ENCODE assay signal across 8 cellular contexts in the genomic region with DNA sequence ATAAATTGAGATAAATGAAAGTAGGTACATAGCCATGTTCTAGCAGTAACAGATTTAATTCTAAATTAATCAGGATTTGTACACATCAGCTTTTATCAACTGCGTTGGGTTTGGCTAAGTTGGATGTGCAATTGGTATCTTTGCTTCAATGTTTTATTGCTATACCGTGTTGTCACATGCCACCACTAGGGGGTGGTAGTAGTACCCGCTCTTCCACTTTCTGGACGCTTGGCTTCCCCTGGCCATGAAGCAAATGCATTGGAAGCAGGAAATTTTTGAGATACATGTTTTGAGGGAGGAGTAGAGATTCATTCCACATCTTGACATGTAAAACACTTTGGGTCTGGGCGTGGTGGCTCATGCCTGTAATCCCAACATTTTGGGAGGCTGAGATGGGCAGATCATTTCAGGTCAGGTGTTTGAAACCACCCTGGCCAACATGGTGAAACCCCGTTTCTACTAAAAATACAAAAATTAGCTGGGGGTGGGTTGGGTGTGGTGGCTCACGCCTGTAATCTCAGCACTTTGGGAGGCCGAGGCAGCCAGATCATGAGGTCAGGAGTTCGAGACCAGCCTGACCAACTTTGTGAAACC. TPM values are rescaled to one million over a fixed set of nuclear protein-coding genes. Genes with fewer than 3 reads are reported as not detected.
DNase-seq lines count a peak whose midpoint lies in the region; ATAC-seq, FAIRE-seq and TF ChIP-seq lines count a peak whose summit lies in the region.

No MANE protein-coding gene starts in this region.

- in situ Hi-C loops in GM12878 (cut with MboI) = loop anchor here (5.0 kb wide), 1 partner anchor 391 kb away; no protein-coding TSS in a partner anchor

- H3K27ac ChIP-seq in GM12878 (ENCODE audit: control insufficient read depth, insufficient read depth) = no peak overlapping the region

- WGBS in GM12878 (ENCODE audit: insufficient coverage, insufficient replicate concordance, low lambda C conversion rate, missing lambda C conversion rate) = 13% methylated on average over 9 of the region's 9 CpGs

- CTCF ChIA-PET in GM10248 (lab: Yijun Ruan, JAX) = interaction anchor here (0.7 to 6.4 kb wide), 11 partner anchors 9 to 409 kb away, joined by 3 to 39 read pairs (median 3); no protein-coding TSS in a partner anchor
- CTCF ChIA-PET in GM12878 (lab: Yijun Ruan, JAX) = interaction anchor here (0.8 to 5.0 kb wide), 20 partner anchors 12 to 428 kb away, joined by 3 to 59 read pairs (median 4); no protein-coding TSS in a partner anchor

- DNase-seq in GM10248 (ENCODE audit: extremely low spot score) (peak; percentile 67), M059J (ENCODE audit: low read depth) (peak; percentile 70), SKM-1 treated with dmso at 0.1 percent for 144 hours (lab: John Stamatoyannopoulos, UW; ENCODE audit: unreplicated experiment) (peak; percentile 59), GM12878 (ENCODE audit: low read depth, low spot score) (no peak), iPS DF 4.7 (ENCODE audit: extremely low read depth, low spot score) (peak; percentile 49), DMS153 treated with DMSO at 0.1 percent for 48 hours (lab: John Stamatoyannopoulos, UW; ENCODE audit: unreplicated experiment) (no peak)
- DNase-seq in stimulated activated CD4-positive, alpha-beta T cell treated with anti-CD3 and anti-CD28 coated beads, Interleukin-12 subunit alpha, Interleukin-12 subunit beta, amount 100 ng/mL, for 4 hours = peak; percentile 13

- ATAC-seq in GM12878 (peak; percentile 91), GM21825 (IDR thresholded peaks at IDR 0.05; ENCODE audit: unreplicated experiment) (no peak)

- no peak for TF ChIP-seq POLR2A in GM12878 (IDR thresholded peaks at IDR 0.05; ENCODE audit: low read depth, low read length)

- H4K20me1 ChIP-seq in GM12878 (ENCODE audit: control insufficient read depth, insufficient read depth) = no peaks in the 10 kb centered on the region

- no peak overlapping the region for H2AFZ ChIP-seq in GM12878 (ENCODE audit: control insufficient read depth, low read depth, low read length)

- SMC1A ChIA-PET in GM12878 (lab: Charles Lee; ENCODE audit: uncharacterized antibody, unreplicated experiment) = interaction anchor here (0.8 to 4.0 kb wide), 14 partner anchors 12 to 419 kb away, joined by 3 to 34 read pairs (median 4); no protein-coding TSS in a partner anchor

- TF ChIP-seq EP300 in GM12878 (IDR thresholded peaks at IDR 0.05; ENCODE audit: borderline replicate concordance in 1 of 2, control insufficient read depth in 1 of 2, low read depth in 2 of 2, low read length in 2 of 2) = no peak

- H3K4me1 ChIP-seq in GM12878 (ENCODE audit: control insufficient read depth, insufficient read depth, low read length) = no peaks in the 10 kb centered on the region

- FAIRE-seq in GM12878 (lab: Jason Lieb, UNC) = peak; percentile 75

- H3K4me2 ChIP-seq in GM12878 (ENCODE audit: control insufficient read depth, insufficient read depth) = no peak overlapping the region

- BruUV-seq in GM12878 (replicated peaks; lab: Mats Ljungman, UMichigan) = no TSS peak

- intact Hi-C loops in GM12878 (cut with micrococcal nuclease; ENCODE audit: unreplicated experiment) = loop anchor here (2.0 to 5.0 kb wide), 2 partner anchors 397 to 416 kb away; no protein-coding TSS in a partner anchor

- H3K27me3 ChIP-seq in GM12878 (replicated peaks in 1 of 2; ENCODE audit: control insufficient read depth in 2 of 2, insufficient read depth in 2 of 2, low read length in 1 of 2) = no peaks in the 10 kb centered on the region

- no peaks in the 10 kb centered on the region for H3K9me3 ChIP-seq in GM12878 (replicated peaks; ENCODE audit: control insufficient read depth, insufficient read depth, low read length)

- peak; percentile 81 for TF ChIP-seq RAD21 in GM12878 (IDR thresholded peaks at IDR 0.05; ENCODE audit: insufficient read depth, low read depth, low read length)

- no peak overlapping the region for H3K4me3 ChIP-seq in GM12878

- H3K36me3 ChIP-seq in GM12878 (ENCODE audit: control insufficient read depth in 2 of 2, insufficient read depth in 2 of 2, low read length in 1 of 2) = no peaks in the 10 kb centered on the region

- POLR2A ChIA-PET in GM10248 (lab: Yijun Ruan, JAX) = no interaction called here
- POLR2A ChIA-PET in GM12878 (lab: Charles Lee) = no interaction called here

- H3K9ac ChIP-seq in GM12878 (ENCODE audit: control insufficient read depth, insufficient read depth, low read length) = no peak overlapping the region

- peak; percentile 60 for TF ChIP-seq CTCF in GM10248 (IDR thresholded peaks at IDR 0.05; ENCODE audit: control extremely low read depth, extremely low read depth, low read depth, missing control alignments)
- peak; percentile 78 to 86 (median 81) for TF ChIP-seq CTCF in GM12878 (IDR thresholded peaks at IDR 0.05 in 2 of 3, conservative IDR thresholded peaks at IDR 0.05 in 1 of 3; ENCODE audit: control insufficient read depth in 2 of 3, extremely low read depth in 1 of 3, insufficient read depth in 1 of 3, low read depth in 3 of 3, low read length in 3 of 3)

- H3K79me2 ChIP-seq in GM12878 (ENCODE audit: control insufficient read depth, insufficient read depth, low read length) = no peaks in the 10 kb centered on the region

- RAD21 ChIA-PET in GM12878 (lab: Charles Lee; ENCODE audit: unreplicated experiment) = interaction anchor here (0.7 to 2.2 kb wide), 11 partner anchors 24 to 397 kb away, joined by 3 to 11 read pairs (median 3); no protein-coding TSS in a partner anchor

TF ChIP-seq in GM12878, 131 proteins besides CTCF, POLR2A, EP300 and RAD21:
- TF ChIP-seq YY1 (IDR thresholded peaks at IDR 0.05; ENCODE audit: low read depth, low read length) = 0 out of 2 replicates have a peak, but pooled peaks have one; percentile 26
- TF ChIP-seq MEF2B (IDR thresholded peaks at IDR 0.05; ENCODE audit: partially characterized antibody, poor library complexity, severe bottlenecking) = no peak
- TF ChIP-seq SMC3 (IDR thresholded peaks at IDR 0.05; ENCODE audit: borderline replicate concordance, low read length) = peak; percentile 74
- no peak for TF ChIP-seq ZZZ3 (IDR thresholded peaks at IDR 0.05; ENCODE audit: control insufficient read depth, insufficient read length, low read depth)
- no peak for TF ChIP-seq CHD2 (IDR thresholded peaks at IDR 0.05; ENCODE audit: borderline replicate concordance, low read depth, low read length)
- TF ChIP-seq SIN3A (IDR thresholded peaks at IDR 0.05; ENCODE audit: low read depth, low read length) = no peak
- TF ChIP-seq IRF4 (IDR thresholded peaks at IDR 0.05; ENCODE audit: low read depth, low read length) = 0 out of 2 replicates have a peak, but pooled peaks have one; percentile 20
- TF ChIP-seq, protein P1, sequence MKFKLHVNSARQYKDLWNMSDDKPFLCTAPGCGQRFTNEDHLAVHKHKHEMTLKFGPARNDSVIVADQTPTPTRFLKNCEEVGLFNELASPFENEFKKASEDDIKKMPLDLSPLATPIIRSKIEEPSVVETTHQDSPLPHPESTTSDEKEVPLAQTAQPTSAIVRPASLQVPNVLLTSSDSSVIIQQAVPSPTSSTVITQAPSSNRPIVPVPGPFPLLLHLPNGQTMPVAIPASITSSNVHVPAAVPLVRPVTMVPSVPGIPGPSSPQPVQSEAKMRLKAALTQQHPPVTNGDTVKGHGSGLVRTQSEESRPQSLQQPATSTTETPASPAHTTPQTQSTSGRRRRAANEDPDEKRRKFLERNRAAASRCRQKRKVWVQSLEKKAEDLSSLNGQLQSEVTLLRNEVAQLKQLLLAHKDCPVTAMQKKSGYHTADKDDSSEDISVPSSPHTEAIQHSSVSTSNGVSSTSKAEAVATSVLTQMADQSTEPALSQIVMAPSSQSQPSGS (IDR thresholded peaks at IDR 0.05; ENCODE audit: low read length) = no peak
- no peak for TF ChIP-seq TARDBP (IDR thresholded peaks at IDR 0.05; ENCODE audit: borderline replicate concordance)
- TF ChIP-seq RB1 (IDR thresholded peaks at IDR 0.05; ENCODE audit: borderline replicate concordance) = 0 out of 2 replicates have a peak, but pooled peaks have one; percentile 63
- TF ChIP-seq, protein P2, sequence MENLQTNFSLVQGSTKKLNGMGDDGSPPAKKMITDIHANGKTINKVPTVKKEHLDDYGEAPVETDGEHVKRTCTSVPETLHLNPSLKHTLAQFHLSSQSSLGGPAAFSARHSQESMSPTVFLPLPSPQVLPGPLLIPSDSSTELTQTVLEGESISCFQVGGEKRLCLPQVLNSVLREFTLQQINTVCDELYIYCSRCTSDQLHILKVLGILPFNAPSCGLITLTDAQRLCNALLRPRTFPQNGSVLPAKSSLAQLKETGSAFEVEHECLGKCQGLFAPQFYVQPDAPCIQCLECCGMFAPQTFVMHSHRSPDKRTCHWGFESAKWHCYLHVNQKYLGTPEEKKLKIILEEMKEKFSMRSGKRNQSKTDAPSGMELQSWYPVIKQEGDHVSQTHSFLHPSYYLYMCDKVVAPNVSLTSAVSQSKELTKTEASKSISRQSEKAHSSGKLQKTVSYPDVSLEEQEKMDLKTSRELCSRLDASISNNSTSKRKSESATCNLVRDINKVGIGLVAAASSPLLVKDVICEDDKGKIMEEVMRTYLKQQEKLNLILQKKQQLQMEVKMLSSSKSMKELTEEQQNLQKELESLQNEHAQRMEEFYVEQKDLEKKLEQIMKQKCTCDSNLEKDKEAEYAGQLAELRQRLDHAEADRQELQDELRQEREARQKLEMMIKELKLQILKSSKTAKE (IDR thresholded peaks at IDR 0.05; ENCODE audit: low read depth, poor library complexity, severe bottlenecking) = no peak

RNA-seq across cellular contexts. Expression of a gene that starts 58.6 kb away (rescaled TPM):
- 28.0 and 55.4 TPM in 2 replicates for total RNA-seq in M059J (2014; rRNA removed; shearing (Covaris generic))
- 0.95 and 1.0 TPM in 2 replicates for total RNA-seq in GM12878 (2013; cell fraction: nucleolus; rRNA removed)
- total RNA-seq in GM12878 (2014; rRNA removed) (3.2 and 3.4 TPM in 2 replicates), GM12878 (2014; rRNA removed; fragmentation: Illumina TruSeq; extraction: Trizol) (2.6 and 2.9 TPM in 2 replicates), GM12878 (2021) (5.7 and 5.8 TPM in 2 replicates)
- polyA plus RNA-seq in GM12878 (2011; ENCODE audit: low read depth) = 1.9 TPM
- polyA plus RNA-seq in GM12878 (2011; rRNA removed) (0.20 and 0.41 TPM in 2 replicates), GM12878 (2014; fragmentation: Illumina TruSeq; extraction: Trizol) (2.9 and 3.6 TPM in 2 replicates), GM12878 (2014; fragmentation: Nextera tagmentation; extraction: Ambion mirVana) (1 to 10 TPM; 4.4 to 6.1 TPM), GM12878 (2014; rRNA removed) (2.9 and 3.1 TPM in 2 replicates), GM12878 (2016; fragmentation: Nextera tagmentation; extraction: Ambion mirVana) (10 to 100 TPM in 1 of 2 experiments, 1 to 10 TPM in 1; 8.9 to 10.4 TPM)
- 0.15 and 0.33 TPM in 2 replicates for polyA plus RNA-seq in GM12878 (2011; cell fraction: cytosol; rRNA removed)
- 0.26 and 0.31 TPM in 2 replicates for polyA plus RNA-seq in GM12878 (2011; cell fraction: nucleus; rRNA removed)
- 0.80 and 0.93 TPM in 2 replicates for polyA plus RNA-seq in GM12878 (2012)
- polyA minus RNA-seq in GM12878 (2011; rRNA and poly(A)+ RNA removed) = 0.41 and 0.51 TPM in 2 replicates
- 0.53 and 0.83 TPM in 2 replicates for polyA minus RNA-seq in GM12878 (2011; cell fraction: cytosol; rRNA and poly(A)+ RNA removed)
- 0.12 and 0.29 TPM in 2 replicates for polyA minus RNA-seq in GM12878 (2011; cell fraction: nucleus; rRNA and poly(A)+ RNA removed)

Comparison
In these comparisons a context has a peak if more than half of its experiments do, and no peak if none do; other contexts are left out.
1. DNase-seq: peak in GM10248 (single experiment), M059J (single experiment), SKM-1 treated with dmso at 0.1 percent for 144 hours (single experiment), iPS DF 4.7 (single experiment) and stimulated activated CD4-positive, alpha-beta T cell treated with anti-CD3 and anti-CD28 coated beads, Interleukin-12 subunit alpha, Interleukin-12 subunit beta, amount 100 ng/mL, for 4 hours (single experiment); none in GM12878 (single experiment) and DMS153 treated with DMSO at 0.1 percent for 48 hours (single experiment).